ENCODE assay signal across 11 cellular contexts in the genomic region with DNA sequence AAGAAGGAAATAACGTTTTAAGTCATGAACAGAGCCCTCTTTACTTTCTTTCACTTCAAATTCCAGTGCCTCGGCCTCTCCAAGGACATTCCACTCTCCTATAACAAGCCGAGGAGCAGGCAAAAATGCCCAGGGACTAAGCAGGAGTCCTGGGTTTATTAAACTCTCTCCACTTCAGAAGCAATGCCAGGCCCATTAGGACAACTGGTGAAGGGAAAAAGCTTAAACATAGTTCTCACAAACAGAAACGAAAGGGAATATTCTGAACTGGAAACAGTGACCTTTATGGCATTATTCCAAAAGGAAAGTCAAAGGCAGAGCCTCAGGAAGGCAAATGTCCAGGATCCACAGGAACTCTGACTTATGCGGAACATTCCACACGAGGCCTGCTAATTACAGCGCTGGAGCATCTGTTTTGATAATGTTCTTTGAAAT. TPM values are rescaled to one million over a fixed set of nuclear protein-coding genes. Genes with fewer than 3 reads are reported as not detected.
DNase-seq lines count a peak whose midpoint lies in the region; ATAC-seq and TF ChIP-seq lines count a peak whose summit lies in the region.
"Had no signal": no experiment of that assay in that cellular context is flagged by ENCODE, and none has a peak within 500 bp of the region (broad histone marks: within the 10 kb centered on the region; RNA-seq: fewer than 3 reads in every experiment).

No MANE protein-coding gene starts in this region.

- no peaks in the 10 kb centered on the region for H3K9me3 ChIP-seq in right cardiac atrium (ENCODE audit: control insufficient read depth, low read length)

- H3K4me1 ChIP-seq in ACC112 (ENCODE audit: control insufficient read depth, insufficient read depth, low read length, unreplicated experiment) (peaks cover 5% of the 10 kb centered on the region), right cardiac atrium (ENCODE audit: control insufficient read depth, insufficient read depth, low read length) (peaks cover 4% of the 10 kb centered on the region)

- peak overlapping the region; percentile 70 for H2AFZ ChIP-seq in ACC112 (ENCODE audit: low read length, unreplicated experiment)

- ATAC-seq in right cardiac atrium (peak; percentile 62 to 85), GM19035 (IDR thresholded peaks at IDR 0.05; ENCODE audit: unreplicated experiment) (no peak), GM19023 (IDR thresholded peaks at IDR 0.05; ENCODE audit: unreplicated experiment) (no peak)
- ATAC-seq: activated T-helper 17 cell treated with anti-CD3 and anti-CD28 coated beads, Interleukin-2, amount 50 U/mL, for 72 hours had no signal

- 19% methylated on average over 7 of the region's 7 CpGs for WGBS in right cardiac atrium

- TF ChIP-seq CTCF in cardiac fibroblast (IDR thresholded peaks at IDR 0.05; ENCODE audit: low read depth, low read length): no peak

- DNase-seq in cardiac fibroblast (ENCODE audit: low read depth in 2 of 2) (peak; percentile 57 to 91), right cardiac atrium (peak in 1 of 3 donors; percentile 36), pons (ENCODE audit: low spot score) (peak; percentile 47), CD1c-positive myeloid dendritic cell (ENCODE audit: extremely low spot score) (no peak), SHP77 (lab: John Stamatoyannopoulos, UW) (no peak)
- DNase-seq: AML-193, NCI-H526 had no signal

- H3K79me2 ChIP-seq in ACC112 (ENCODE audit: control insufficient read depth, insufficient read depth, low read length, unreplicated experiment): no peaks in the 10 kb centered on the region

- H3K4me3 ChIP-seq in ACC112 (ENCODE audit: low read depth, low read length): peak overlapping the region; percentile 56
- H3K4me3 ChIP-seq in cardiac fibroblast (replicated peaks in 1 of 2; ENCODE audit: low read depth in 2 of 2, low read length in 2 of 2): no peak overlapping the region
- H3K4me3 ChIP-seq in right cardiac atrium (ENCODE audit: low read length): no peak overlapping the region

- H3K27ac ChIP-seq in ACC112 (ENCODE audit: low read depth, low read length) (peak overlapping the region; percentile 37), right cardiac atrium (ENCODE audit: low read length) (peak overlapping the region; percentile 95)

- no peaks in the 10 kb centered on the region for H3K36me3 ChIP-seq in ACC112 (ENCODE audit: insufficient read depth, low read length)

- H3K27me3 ChIP-seq in ACC112 (ENCODE audit: insufficient read depth, low read length) (no peaks in the 10 kb centered on the region), right cardiac atrium (ENCODE audit: control insufficient read depth, insufficient read depth) (no peaks in the 10 kb centered on the region)

- intact Hi-C loops in right cardiac atrium (cut with DNase I): loop anchor here (5.0 to 10.0 kb wide), 4 partner anchors 106 to 639 kb away; partner anchors contain the start of gene ITM2B (in 4 of the 4)

RNA-seq across cellular contexts. Expression of gene MED4, which starts 30.9 kb away (rescaled TPM):
- 10 to 100 TPM; 40.2 to 50.0 (median 49.2) TPM for total RNA-seq in right cardiac atrium
- 56.2 TPM for polyA plus RNA-seq in right cardiac atrium

Comparison
In these comparisons a context has a peak if more than half of its experiments do, and no peak if none do; other contexts are left out.
1. DNase-seq: peak in cardiac fibroblast (2 of 2) and pons (single experiment); none in CD1c-positive myeloid dendritic cell (single experiment) and SHP77 (0 of 2).
2. ATAC-seq: peak in right cardiac atrium (2 of 2); none in GM19035 (single experiment) and GM19023 (single experiment).